Comparison of ENCODE assay signal across 1 cellular context in genomic region chr3:127066635-127067034, GRCh38.
TF ChIP-seq lines count a peak whose summit lies in the region.

No MANE protein-coding gene starts in this region.

TF ChIP-seq in IMR-90, 13 proteins besides CTCF, POLR2A, EP300 and RAD21 (continued from another document):
- TF ChIP-seq FOS (IDR thresholded peaks at IDR 0.05; ENCODE audit: low read depth, low read length) (no peak), CEBPB (IDR thresholded peaks at IDR 0.05; ENCODE audit: low read depth, low read length) (no peak), BHLHE40 (IDR thresholded peaks at IDR 0.05; ENCODE audit: low read depth, low read length) (no peak), MAFK (IDR thresholded peaks at IDR 0.05; ENCODE audit: low read depth, low read length) (no peak), MAZ (IDR thresholded peaks at IDR 0.05; ENCODE audit: borderline replicate concordance, low read depth, low read length) (no peak), USF2 (IDR thresholded peaks at IDR 0.05; ENCODE audit: low read depth, low read length) (no peak), MXI1 (IDR thresholded peaks at IDR 0.05; ENCODE audit: borderline replicate concordance, low read depth, low read length) (no peak)
